In the genomic region with DNA sequence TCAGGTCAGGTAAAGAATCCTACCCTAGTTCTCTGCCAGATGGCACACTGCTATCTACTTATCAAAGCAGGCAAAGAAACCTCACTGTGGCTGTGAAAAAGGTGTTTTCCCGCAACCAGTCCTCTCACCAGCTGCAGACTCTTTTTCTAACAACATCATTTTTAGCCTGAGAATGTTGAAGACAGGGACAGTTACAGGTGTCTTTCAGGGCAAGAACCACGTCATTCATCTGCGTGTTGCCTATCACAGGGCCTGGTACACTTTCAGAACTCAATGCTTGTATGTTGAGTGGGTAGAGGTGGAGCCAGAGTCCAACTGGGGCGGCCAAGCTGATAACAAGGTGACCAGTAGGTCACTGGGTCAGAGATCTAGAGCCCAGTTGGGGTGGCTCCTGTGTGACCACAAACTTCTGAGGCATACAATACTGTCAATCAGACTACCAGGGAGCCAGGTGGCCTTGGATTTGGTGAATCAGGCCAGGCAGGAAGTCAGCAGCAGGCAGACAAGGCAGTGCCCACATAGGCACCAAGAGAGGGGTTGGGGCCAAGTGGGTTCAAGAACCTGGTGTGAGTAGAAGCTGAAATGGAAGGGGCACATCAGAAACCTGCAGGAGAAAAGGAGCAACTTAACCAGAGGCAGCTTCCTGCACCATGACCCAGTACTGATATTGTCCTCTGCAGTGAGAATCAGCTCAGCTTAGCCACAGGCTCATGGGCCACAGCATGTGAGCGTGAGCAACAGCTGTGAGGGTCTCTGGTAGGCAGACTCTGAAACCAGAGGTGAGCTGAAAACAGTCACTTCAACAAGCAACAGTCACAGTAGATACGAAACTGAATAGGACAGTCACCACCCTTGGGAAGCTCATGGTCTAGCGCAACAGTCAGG, we compare ENCODE assay signal across 11 cellular contexts.
A peak's percentile ranks its signal among the peaks of the same experiment; 100 is the strongest.
DNase-seq lines count a peak whose midpoint lies in the region; ATAC-seq and TF ChIP-seq lines count a peak whose summit lies in the region.
"Had no signal": no experiment of that assay in that cellular context is flagged by ENCODE, and none has a peak within 500 bp of the region (broad histone marks: within the 10 kb centered on the region; RNA-seq: fewer than 3 reads in every experiment).

No MANE protein-coding gene starts in this region.

- H3K4me3 Mint-ChIP-seq in WTC11: no peak overlapping the region

- H3K4me1 ChIP-seq in left ventricle myocardium inferior: peaks cover 39% of the 10 kb centered on the region
- H3K4me1 ChIP-seq in stomach: peaks cover 0 to 42% (median 26%) of the 10 kb centered on the region in 4 donors
- H3K4me1 ChIP-seq in HAP-1: no peaks in the 10 kb centered on the region
- H3K4me1 ChIP-seq: BE2C, prostate gland had no signal

- 63 to 79% (median 75%) methylated on average over 7 of the region's 7 CpGs for WGBS in stomach, 5 donors

- intact Hi-C loops in Right ventricle myocardium superior (cut with DNase I): no loop called here
- intact Hi-C loops in left ventricle myocardium inferior (cut with micrococcal nuclease): no loop called here
- intact Hi-C loops in stomach (cut with DNase I; ENCODE audit: low total_unique reads): no loop called here

- no peaks in the 10 kb centered on the region for H3K9me3 Mint-ChIP-seq in WTC11

- in situ Hi-C loops in HAP-1 (cut with MboI; ENCODE audit: low sequenced_read_pairs): no loop called here

- H3K27me3 Mint-ChIP-seq in WTC11 (ENCODE audit: low read depth): no peaks in the 10 kb centered on the region

- H3K27me3 ChIP-seq in left ventricle myocardium inferior (ENCODE audit: low read depth) (no peaks in the 10 kb centered on the region), stomach (no peaks in the 10 kb centered on the region), HAP-1 (ENCODE audit: low read depth) (no peaks in the 10 kb centered on the region)
- H3K27me3 ChIP-seq: BE2C had no signal

- TF ChIP-seq POLR2A in stomach (IDR thresholded peaks at IDR 0.05): no peak

- DNase-seq in Right ventricle myocardium superior: no peak
- DNase-seq in left ventricle myocardium inferior: no peak
- DNase-seq in WTC11 (ENCODE audit: low spot score): no peak
- peak; percentile 64 for DNase-seq in stomach
- no peak for DNase-seq in NCI-H1436 treated with DMSO at 0.1 percent for 48 hours (lab: John Stamatoyannopoulos, UW)
- no peak for DNase-seq in CD1c-positive myeloid dendritic cell (ENCODE audit: extremely low spot score)
- DNase-seq in HAP-1 (ENCODE audit: low spot score in 2 of 2): no peak
- DNase-seq: BE2C had no signal

- H3K4me3 ChIP-seq in left ventricle myocardium inferior (no peak overlapping the region), stomach (no peak overlapping the region), HAP-1 (no peak overlapping the region)
- H3K4me3 ChIP-seq: prostate gland had no signal

- H3K4me1 Mint-ChIP-seq in WTC11: no peaks in the 10 kb centered on the region

- TF ChIP-seq CTCF in left ventricle myocardium inferior (IDR thresholded peaks at IDR 0.05; ENCODE audit: borderline replicate concordance): no peak
- no peak for TF ChIP-seq CTCF in WTC11 (IDR thresholded peaks at IDR 0.05)
- no peak for TF ChIP-seq CTCF in stomach (IDR thresholded peaks at IDR 0.05)

- POLR2A ChIA-PET in WTC11 (lab: Charles Lee): no interaction called here

- TF ChIP-seq EP300 in stomach (IDR thresholded peaks at IDR 0.05): no peak

- H3K9me3 ChIP-seq in left ventricle myocardium inferior (replicated peaks) (peaks cover 7% of the 10 kb centered on the region), stomach (no peaks in the 10 kb centered on the region), HAP-1 (no peaks in the 10 kb centered on the region)
- H3K9me3 ChIP-seq: BE2C, prostate gland had no signal

- H3K36me3 Mint-ChIP-seq in WTC11: no peaks in the 10 kb centered on the region

- H3K36me3 ChIP-seq in left ventricle myocardium inferior: no peaks in the 10 kb centered on the region
- H3K36me3 ChIP-seq in stomach: no peaks in the 10 kb centered on the region
- no peaks in the 10 kb centered on the region for H3K36me3 ChIP-seq in HAP-1 (replicated peaks)
- H3K36me3 ChIP-seq: BE2C, prostate gland had no signal

- ATAC-seq in Right ventricle myocardium superior (ENCODE audit: poor library complexity): peak; percentile 51
- peak; percentile 47 for ATAC-seq in HG02763 (IDR thresholded peaks at IDR 0.05; ENCODE audit: unreplicated experiment)
- ATAC-seq in WTC11: no peak
- ATAC-seq: SK-N-SH treated with all-trans-retinoic acid at 6 μM for 48 hours had no signal

- CTCF ChIA-PET in WTC11 (lab: Charles Lee): interaction anchor here (0.8 kb wide), 1 partner anchor 209 kb away, joined by 3 read pairs; no protein-coding TSS in a partner anchor

- peak overlapping the region; percentile 65; the same call in 1 of the 2 replicates for H3K27ac Mint-ChIP-seq in WTC11

- H3K27ac ChIP-seq in left ventricle myocardium inferior (replicated peaks): no peak overlapping the region
- peak overlapping the region in 3 of 5 donors; percentile 26 to 63 (median 35) for H3K27ac ChIP-seq in stomach
- H3K27ac ChIP-seq: prostate gland had no signal

TF ChIP-seq in WTC11, 78 proteins besides CTCF, POLR2A, EP300 and RAD21 (continues in another document):
- no peak for TF ChIP-seq ZBTB43 (CRISPR knock-in tag; IDR thresholded peaks at IDR 0.05)
- TF ChIP-seq FOXK1 (CRISPR knock-in tag; IDR thresholded peaks at IDR 0.05): no peak
- TF ChIP-seq ZNF317 (CRISPR knock-in tag; IDR thresholded peaks at IDR 0.05; ENCODE audit: borderline replicate concordance, low read depth): no peak
- TF ChIP-seq, protein P1, sequence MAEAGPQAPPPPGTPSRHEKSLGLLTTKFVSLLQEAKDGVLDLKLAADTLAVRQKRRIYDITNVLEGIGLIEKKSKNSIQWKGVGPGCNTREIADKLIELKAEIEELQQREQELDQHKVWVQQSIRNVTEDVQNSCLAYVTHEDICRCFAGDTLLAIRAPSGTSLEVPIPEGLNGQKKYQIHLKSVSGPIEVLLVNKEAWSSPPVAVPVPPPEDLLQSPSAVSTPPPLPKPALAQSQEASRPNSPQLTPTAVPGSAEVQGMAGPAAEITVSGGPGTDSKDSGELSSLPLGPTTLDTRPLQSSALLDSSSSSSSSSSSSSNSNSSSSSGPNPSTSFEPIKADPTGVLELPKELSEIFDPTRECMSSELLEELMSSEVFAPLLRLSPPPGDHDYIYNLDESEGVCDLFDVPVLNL (CRISPR knock-in tag; IDR thresholded peaks at IDR 0.05; ENCODE audit: borderline replicate concordance, low read depth): no peak
- TF ChIP-seq GRHL2 (CRISPR knock-in tag; IDR thresholded peaks at IDR 0.05; ENCODE audit: insufficient replicate concordance, severe bottlenecking): no peak
- no peak for TF ChIP-seq ZNF671 (CRISPR knock-in tag; IDR thresholded peaks at IDR 0.05)
- TF ChIP-seq, protein P2, sequence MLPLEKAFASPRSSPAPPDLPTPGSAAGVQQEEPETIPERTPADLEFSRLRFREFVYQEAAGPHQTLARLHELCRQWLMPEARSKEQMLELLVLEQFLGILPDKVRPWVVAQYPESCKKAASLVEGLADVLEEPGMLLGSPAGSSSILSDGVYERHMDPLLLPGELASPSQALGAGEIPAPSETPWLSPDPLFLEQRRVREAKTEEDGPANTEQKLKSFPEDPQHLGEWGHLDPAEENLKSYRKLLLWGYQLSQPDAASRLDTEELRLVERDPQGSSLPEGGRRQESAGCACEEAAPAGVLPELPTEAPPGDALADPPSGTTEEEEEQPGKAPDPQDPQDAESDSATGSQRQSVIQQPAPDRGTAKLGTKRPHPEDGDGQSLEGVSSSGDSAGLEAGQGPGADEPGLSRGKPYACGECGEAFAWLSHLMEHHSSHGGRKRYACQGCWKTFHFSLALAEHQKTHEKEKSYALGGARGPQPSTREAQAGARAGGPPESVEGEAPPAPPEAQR (CRISPR knock-in tag; IDR thresholded peaks at IDR 0.05): no peak
- TF ChIP-seq, protein P3, sequence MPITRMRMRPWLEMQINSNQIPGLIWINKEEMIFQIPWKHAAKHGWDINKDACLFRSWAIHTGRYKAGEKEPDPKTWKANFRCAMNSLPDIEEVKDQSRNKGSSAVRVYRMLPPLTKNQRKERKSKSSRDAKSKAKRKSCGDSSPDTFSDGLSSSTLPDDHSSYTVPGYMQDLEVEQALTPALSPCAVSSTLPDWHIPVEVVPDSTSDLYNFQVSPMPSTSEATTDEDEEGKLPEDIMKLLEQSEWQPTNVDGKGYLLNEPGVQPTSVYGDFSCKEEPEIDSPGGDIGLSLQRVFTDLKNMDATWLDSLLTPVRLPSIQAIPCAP (CRISPR knock-in tag; IDR thresholded peaks at IDR 0.05): no peak
